In the genomic region with DNA sequence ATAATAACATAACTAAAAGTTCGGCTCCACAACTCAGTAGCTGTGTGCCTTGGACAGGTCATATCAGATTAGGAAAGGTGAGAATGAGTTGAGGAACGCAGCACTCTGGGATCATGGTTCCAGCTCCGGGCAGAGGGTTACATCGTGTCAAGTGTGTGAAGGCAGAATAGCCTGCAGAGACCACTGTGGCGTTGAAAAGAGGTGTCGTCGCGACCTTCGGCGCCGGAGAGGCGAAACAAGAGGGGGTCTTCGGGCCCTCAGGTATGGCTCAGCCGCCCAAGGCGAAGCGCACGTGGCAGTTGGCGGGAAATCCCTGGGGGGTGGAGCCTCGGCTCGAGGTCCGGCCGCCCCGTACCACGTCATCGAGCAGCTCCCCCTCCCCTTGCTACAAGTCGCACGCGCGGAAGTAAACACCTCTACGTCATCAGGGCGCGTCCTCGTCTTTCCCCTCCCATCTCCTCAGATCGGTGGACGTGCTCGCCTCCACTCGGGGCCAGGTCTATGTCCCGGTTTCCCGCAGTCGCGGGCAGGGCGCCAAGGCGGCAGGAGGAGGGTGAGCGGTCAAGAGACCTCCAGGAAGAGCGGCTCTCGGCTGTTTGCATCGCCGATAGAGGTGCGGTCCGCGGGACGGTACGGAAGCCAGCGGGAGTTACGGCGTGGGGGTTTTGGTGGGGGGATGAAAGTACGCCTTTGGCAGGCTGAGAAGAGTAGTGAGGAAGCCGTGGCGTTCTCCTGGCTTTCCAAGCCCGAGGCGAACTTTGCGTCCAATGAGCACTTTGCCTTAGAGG, we compare ENCODE assay signal across 1 cellular context.
TF ChIP-seq lines count a peak whose summit lies in the region.

A gene with protein sequence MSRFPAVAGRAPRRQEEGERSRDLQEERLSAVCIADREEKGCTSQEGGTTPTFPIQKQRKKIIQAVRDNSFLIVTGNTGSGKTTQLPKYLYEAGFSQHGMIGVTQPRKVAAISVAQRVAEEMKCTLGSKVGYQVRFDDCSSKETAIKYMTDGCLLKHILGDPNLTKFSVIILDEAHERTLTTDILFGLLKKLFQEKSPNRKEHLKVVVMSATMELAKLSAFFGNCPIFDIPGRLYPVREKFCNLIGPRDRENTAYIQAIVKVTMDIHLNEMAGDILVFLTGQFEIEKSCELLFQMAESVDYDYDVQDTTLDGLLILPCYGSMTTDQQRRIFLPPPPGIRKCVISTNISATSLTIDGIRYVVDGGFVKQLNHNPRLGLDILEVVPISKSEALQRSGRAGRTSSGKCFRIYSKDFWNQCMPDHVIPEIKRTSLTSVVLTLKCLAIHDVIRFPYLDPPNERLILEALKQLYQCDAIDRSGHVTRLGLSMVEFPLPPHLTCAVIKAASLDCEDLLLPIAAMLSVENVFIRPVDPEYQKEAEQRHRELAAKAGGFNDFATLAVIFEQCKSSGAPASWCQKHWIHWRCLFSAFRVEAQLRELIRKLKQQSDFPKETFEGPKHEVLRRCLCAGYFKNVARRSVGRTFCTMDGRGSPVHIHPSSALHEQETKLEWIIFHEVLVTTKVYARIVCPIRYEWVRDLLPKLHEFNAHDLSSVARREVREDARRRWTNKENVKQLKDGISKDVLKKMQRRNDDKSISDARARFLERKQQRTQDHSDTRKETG (plus strand): TSS at position 440 of the 788 bp plus-strand sequence. CDS start 62 bp downstream, at position 502.

TF ChIP-seq in K562, 482 proteins besides CTCF, POLR2A, EP300 and RAD21 (continued from another document and continues in another):
- TF ChIP-seq ZNF23 (CRISPR knock-in tag; IDR thresholded peaks at IDR 0.05), result 0 out of 2 replicates have a peak, but pooled peaks have one; percentile 25
- TF ChIP-seq, protein P1, sequence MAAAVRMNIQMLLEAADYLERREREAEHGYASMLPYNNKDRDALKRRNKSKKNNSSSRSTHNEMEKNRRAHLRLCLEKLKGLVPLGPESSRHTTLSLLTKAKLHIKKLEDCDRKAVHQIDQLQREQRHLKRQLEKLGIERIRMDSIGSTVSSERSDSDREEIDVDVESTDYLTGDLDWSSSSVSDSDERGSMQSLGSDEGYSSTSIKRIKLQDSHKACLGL (CRISPR knock-in tag; IDR thresholded peaks at IDR 0.05; ENCODE audit: borderline replicate concordance, poor library complexity, severe bottlenecking), result peak; percentile 66
- TF ChIP-seq, protein P2, sequence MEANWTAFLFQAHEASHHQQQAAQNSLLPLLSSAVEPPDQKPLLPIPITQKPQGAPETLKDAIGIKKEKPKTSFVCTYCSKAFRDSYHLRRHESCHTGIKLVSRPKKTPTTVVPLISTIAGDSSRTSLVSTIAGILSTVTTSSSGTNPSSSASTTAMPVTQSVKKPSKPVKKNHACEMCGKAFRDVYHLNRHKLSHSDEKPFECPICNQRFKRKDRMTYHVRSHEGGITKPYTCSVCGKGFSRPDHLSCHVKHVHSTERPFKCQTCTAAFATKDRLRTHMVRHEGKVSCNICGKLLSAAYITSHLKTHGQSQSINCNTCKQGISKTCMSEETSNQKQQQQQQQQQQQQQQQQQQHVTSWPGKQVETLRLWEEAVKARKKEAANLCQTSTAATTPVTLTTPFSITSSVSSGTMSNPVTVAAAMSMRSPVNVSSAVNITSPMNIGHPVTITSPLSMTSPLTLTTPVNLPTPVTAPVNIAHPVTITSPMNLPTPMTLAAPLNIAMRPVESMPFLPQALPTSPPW (CRISPR knock-in tag; IDR thresholded peaks at IDR 0.05), result peak; percentile 96
- TF ChIP-seq PHF21A (IDR thresholded peaks at IDR 0.05; ENCODE audit: borderline replicate concordance, low read depth), result 0 out of 2 replicates have a peak, but pooled peaks have one; percentile 12
- TF ChIP-seq NBN (IDR thresholded peaks at IDR 0.05; ENCODE audit: low read depth), result peak; percentile 96
- TF ChIP-seq POLR2AphosphoS5 (IDR thresholded peaks at IDR 0.05; ENCODE audit: control insufficient read depth, insufficient read depth, low read depth, low read length), result peak; percentile 68; the same call in 1 of the 2 replicates
- TF ChIP-seq, protein P3, sequence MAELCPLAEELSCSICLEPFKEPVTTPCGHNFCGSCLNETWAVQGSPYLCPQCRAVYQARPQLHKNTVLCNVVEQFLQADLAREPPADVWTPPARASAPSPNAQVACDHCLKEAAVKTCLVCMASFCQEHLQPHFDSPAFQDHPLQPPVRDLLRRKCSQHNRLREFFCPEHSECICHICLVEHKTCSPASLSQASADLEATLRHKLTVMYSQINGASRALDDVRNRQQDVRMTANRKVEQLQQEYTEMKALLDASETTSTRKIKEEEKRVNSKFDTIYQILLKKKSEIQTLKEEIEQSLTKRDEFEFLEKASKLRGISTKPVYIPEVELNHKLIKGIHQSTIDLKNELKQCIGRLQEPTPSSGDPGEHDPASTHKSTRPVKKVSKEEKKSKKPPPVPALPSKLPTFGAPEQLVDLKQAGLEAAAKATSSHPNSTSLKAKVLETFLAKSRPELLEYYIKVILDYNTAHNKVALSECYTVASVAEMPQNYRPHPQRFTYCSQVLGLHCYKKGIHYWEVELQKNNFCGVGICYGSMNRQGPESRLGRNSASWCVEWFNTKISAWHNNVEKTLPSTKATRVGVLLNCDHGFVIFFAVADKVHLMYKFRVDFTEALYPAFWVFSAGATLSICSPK (IDR thresholded peaks at IDR 0.05; ENCODE audit: borderline replicate concordance), result no peak
- TF ChIP-seq, protein P4, sequence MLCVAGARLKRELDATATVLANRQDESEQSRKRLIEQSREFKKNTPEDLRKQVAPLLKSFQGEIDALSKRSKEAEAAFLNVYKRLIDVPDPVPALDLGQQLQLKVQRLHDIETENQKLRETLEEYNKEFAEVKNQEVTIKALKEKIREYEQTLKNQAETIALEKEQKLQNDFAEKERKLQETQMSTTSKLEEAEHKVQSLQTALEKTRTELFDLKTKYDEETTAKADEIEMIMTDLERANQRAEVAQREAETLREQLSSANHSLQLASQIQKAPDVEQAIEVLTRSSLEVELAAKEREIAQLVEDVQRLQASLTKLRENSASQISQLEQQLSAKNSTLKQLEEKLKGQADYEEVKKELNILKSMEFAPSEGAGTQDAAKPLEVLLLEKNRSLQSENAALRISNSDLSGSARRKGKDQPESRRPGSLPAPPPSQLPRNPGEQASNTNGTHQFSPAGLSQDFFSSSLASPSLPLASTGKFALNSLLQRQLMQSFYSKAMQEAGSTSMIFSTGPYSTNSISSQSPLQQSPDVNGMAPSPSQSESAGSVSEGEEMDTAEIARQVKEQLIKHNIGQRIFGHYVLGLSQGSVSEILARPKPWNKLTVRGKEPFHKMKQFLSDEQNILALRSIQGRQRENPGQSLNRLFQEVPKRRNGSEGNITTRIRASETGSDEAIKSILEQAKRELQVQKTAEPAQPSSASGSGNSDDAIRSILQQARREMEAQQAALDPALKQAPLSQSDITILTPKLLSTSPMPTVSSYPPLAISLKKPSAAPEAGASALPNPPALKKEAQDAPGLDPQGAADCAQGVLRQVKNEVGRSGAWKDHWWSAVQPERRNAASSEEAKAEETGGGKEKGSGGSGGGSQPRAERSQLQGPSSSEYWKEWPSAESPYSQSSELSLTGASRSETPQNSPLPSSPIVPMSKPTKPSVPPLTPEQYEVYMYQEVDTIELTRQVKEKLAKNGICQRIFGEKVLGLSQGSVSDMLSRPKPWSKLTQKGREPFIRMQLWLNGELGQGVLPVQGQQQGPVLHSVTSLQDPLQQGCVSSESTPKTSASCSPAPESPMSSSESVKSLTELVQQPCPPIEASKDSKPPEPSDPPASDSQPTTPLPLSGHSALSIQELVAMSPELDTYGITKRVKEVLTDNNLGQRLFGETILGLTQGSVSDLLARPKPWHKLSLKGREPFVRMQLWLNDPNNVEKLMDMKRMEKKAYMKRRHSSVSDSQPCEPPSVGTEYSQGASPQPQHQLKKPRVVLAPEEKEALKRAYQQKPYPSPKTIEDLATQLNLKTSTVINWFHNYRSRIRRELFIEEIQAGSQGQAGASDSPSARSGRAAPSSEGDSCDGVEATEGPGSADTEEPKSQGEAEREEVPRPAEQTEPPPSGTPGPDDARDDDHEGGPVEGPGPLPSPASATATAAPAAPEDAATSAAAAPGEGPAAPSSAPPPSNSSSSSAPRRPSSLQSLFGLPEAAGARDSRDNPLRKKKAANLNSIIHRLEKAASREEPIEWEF (CRISPR knock-in tag; IDR thresholded peaks at IDR 0.05), result peak; percentile 93
- peak; percentile 70 for TF ChIP-seq ZNF134 (CRISPR knock-in tag; conservative IDR thresholded peaks at IDR 0.05)
- peak; percentile 58; the same call in 1 of the 2 replicates for TF ChIP-seq TEAD4 (IDR thresholded peaks at IDR 0.05; ENCODE audit: low read length)
- TF ChIP-seq TEAD4 (CRISPR knock-in tag; IDR thresholded peaks at IDR 0.05; ENCODE audit: borderline replicate concordance), result no peak
- TF ChIP-seq FIP1L1 (IDR thresholded peaks at IDR 0.05; ENCODE audit: low read depth, low read length, poor library complexity, severe bottlenecking), result peak; percentile 78
- 0 out of 2 replicates have a peak, but pooled peaks have one; percentile 40 for TF ChIP-seq LEF1 (IDR thresholded peaks at IDR 0.05)
- TF ChIP-seq KLF6 (CRISPR knock-in tag; IDR thresholded peaks at IDR 0.05; ENCODE audit: borderline replicate concordance), result peak; percentile 92
- peak; percentile 88 for TF ChIP-seq HDAC2 (IDR thresholded peaks at IDR 0.05)
- TF ChIP-seq ZNF668 (CRISPR knock-in tag; IDR thresholded peaks at IDR 0.05), result peak; percentile 98
- TF ChIP-seq NUFIP1 (IDR thresholded peaks at IDR 0.05; ENCODE audit: partially characterized antibody), result peak; percentile 97
- peak; percentile 96 for TF ChIP-seq CBX1 (IDR thresholded peaks at IDR 0.05; ENCODE audit: low read depth)
- peak; percentile 46 for TF ChIP-seq NEUROD1 (IDR thresholded peaks at IDR 0.05; ENCODE audit: borderline replicate concordance, low read depth, low read length, partially characterized antibody)
- peak; percentile 36; the same call in 1 of the 2 replicates for TF ChIP-seq ZC3H11A (IDR thresholded peaks at IDR 0.05; ENCODE audit: low read depth, low read length)
- 0 out of 2 replicates have a peak, but pooled peaks have one; percentile 34 for TF ChIP-seq PML (IDR thresholded peaks at IDR 0.05; ENCODE audit: low read length)
- TF ChIP-seq, protein P5, sequence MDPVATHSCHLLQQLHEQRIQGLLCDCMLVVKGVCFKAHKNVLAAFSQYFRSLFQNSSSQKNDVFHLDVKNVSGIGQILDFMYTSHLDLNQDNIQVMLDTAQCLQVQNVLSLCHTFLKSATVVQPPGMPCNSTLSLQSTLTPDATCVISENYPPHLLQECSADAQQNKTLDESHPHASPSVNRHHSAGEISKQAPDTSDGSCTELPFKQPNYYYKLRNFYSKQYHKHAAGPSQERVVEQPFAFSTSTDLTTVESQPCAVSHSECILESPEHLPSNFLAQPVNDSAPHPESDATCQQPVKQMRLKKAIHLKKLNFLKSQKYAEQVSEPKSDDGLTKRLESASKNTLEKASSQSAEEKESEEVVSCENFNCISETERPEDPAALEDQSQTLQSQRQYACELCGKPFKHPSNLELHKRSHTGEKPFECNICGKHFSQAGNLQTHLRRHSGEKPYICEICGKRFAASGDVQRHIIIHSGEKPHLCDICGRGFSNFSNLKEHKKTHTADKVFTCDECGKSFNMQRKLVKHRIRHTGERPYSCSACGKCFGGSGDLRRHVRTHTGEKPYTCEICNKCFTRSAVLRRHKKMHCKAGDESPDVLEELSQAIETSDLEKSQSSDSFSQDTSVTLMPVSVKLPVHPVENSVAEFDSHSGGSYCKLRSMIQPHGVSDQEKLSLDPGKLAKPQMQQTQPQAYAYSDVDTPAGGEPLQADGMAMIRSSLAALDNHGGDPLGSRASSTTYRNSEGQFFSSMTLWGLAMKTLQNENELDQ (CRISPR knock-in tag; IDR thresholded peaks at IDR 0.05; ENCODE audit: borderline replicate concordance), result peak; percentile 97
- peak; percentile 93 for TF ChIP-seq NR3C1 (CRISPR knock-in tag; IDR thresholded peaks at IDR 0.05)
- 0 out of 2 replicates have a peak, but pooled peaks have one; percentile 3 for TF ChIP-seq SPI1 (IDR thresholded peaks at IDR 0.05; ENCODE audit: borderline replicate concordance, low read depth, low read length)
- TF ChIP-seq, protein P6, sequence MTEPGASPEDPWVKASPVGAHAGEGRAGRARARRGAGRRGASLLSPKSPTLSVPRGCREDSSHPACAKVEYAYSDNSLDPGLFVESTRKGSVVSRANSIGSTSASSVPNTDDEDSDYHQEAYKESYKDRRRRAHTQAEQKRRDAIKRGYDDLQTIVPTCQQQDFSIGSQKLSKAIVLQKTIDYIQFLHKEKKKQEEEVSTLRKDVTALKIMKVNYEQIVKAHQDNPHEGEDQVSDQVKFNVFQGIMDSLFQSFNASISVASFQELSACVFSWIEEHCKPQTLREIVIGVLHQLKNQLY (CRISPR knock-in tag; conservative IDR thresholded peaks at IDR 0.05), result peak in 1 of 2 experiments; percentile 98; a peak in 2 of 4 replicates
- no peak for TF ChIP-seq ZNF77 (CRISPR knock-in tag; IDR thresholded peaks at IDR 0.05)
- peak; percentile 97 for TF ChIP-seq MYC (IDR thresholded peaks at IDR 0.05; ENCODE audit: low read depth, low read length)
- peak; percentile 94 for TF ChIP-seq MYC (CRISPR knock-in tag; IDR thresholded peaks at IDR 0.05; ENCODE audit: borderline replicate concordance, low read depth)
- peak; percentile 88 for TF ChIP-seq ZNF76 (CRISPR knock-in tag; IDR thresholded peaks at IDR 0.05; ENCODE audit: borderline replicate concordance)
- TF ChIP-seq, protein P7, sequence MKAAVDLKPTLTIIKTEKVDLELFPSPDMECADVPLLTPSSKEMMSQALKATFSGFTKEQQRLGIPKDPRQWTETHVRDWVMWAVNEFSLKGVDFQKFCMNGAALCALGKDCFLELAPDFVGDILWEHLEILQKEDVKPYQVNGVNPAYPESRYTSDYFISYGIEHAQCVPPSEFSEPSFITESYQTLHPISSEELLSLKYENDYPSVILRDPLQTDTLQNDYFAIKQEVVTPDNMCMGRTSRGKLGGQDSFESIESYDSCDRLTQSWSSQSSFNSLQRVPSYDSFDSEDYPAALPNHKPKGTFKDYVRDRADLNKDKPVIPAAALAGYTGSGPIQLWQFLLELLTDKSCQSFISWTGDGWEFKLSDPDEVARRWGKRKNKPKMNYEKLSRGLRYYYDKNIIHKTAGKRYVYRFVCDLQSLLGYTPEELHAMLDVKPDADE (conservative IDR thresholded peaks at IDR 0.05; ENCODE audit: control insufficient read depth, low read depth, low read length), result peak; percentile 45; the same call in 1 of the 2 replicates
- TF ChIP-seq ILK (tag; IDR thresholded peaks at IDR 0.05; ENCODE audit: borderline replicate concordance, low read depth), result no peak
- TF ChIP-seq TOE1 (IDR thresholded peaks at IDR 0.05; ENCODE audit: borderline replicate concordance), result peak; percentile 87; the same call in 1 of the 2 replicates
- peak; percentile 98 for TF ChIP-seq TOE1 (CRISPR knock-in tag; IDR thresholded peaks at IDR 0.05; ENCODE audit: borderline replicate concordance, low read depth)
